In the genomic region with DNA sequence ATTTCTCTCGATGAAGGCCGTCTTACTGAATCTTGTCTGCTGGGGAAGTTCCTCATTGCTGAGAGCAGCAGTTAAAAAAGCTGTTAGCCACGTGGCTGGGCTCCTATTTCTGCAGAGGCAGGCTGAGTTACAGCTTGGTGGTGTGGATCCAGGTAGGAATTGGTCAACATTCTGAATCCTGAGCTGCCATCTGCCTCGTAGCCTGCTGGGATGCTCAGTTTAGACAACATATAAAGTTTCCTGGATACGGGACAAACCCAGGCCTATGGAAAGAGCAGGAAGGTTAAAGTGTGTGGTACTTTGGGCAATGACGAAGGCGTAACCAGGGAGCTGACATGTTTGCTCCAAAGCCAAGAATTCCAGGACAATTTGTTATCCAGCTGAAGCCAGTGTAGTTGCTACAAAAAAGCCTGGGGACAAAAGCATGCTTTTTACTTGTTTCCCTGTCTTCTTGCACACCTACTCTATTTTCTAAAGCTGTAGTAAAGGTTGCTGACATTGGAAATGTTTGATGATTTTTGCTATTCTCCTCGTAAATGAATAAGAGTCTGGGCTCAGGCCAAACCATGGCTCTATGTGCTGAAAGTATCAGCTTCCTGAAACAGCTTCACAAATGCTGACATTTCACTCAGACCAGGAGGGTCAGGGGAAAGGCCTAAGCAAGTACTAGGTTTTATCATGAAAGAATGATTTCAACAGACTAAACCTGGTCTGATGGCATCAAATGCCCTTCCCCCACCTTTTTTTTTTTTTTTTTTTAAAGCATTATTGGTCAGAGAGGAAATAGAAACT, we compare ENCODE assay signal across 16 cellular contexts. TPM values are rescaled to one million over a fixed set of nuclear protein-coding genes. Genes with fewer than 3 reads are reported as not detected.
DNase-seq lines count a peak whose midpoint lies in the region; TF ChIP-seq lines count a peak whose summit lies in the region.
"Had no signal": no experiment of that assay in that cellular context is flagged by ENCODE, and none has a peak within 500 bp of the region (broad histone marks: within the 10 kb centered on the region; RNA-seq: fewer than 3 reads in every experiment).

No MANE protein-coding gene starts in this region.

- H3K9me3 ChIP-seq in MM.1S (replicated peaks; ENCODE audit: insufficient read depth, low read length) = no peaks in the 10 kb centered on the region
- H3K9me3 ChIP-seq in breast epithelium = no peaks in the 10 kb centered on the region
- H3K9me3 ChIP-seq: BLaER1, vagina had no signal

- H3K4me3 ChIP-seq in MM.1S (ENCODE audit: low read length) (no peak overlapping the region), breast epithelium (no peak overlapping the region)
- H3K4me3 ChIP-seq: BLaER1, smooth muscle cell, vagina had no signal

- no peak overlapping the region for H2AFZ ChIP-seq in MM.1S (ENCODE audit: low read length)

- H3K27me3 ChIP-seq in MM.1S (replicated peaks; ENCODE audit: insufficient read depth, low read length) = no peaks in the 10 kb centered on the region
- H3K27me3 ChIP-seq in breast epithelium = no peaks in the 10 kb centered on the region
- H3K27me3 ChIP-seq: BLaER1, vagina had no signal

- TF ChIP-seq CTCF in MM.1S (IDR thresholded peaks at IDR 0.05; ENCODE audit: low read length) (no peak), brain (conservative IDR thresholded peaks at IDR 0.05) (no peak), breast epithelium (IDR thresholded peaks at IDR 0.05) (no peak)

- intact Hi-C loops in breast epithelium (cut with DNase I; ENCODE audit: low total_unique reads) = no loop called here

- H3K9ac ChIP-seq in MM.1S (ENCODE audit: low read length) = no peak overlapping the region
- H3K9ac ChIP-seq: BLaER1 had no signal

- H3K4me1 Mint-ChIP-seq in brain = peaks cover 32% of the 10 kb centered on the region

- no peak for TF ChIP-seq POLR2A in breast epithelium (IDR thresholded peaks at IDR 0.05)

- H3F3A ChIP-seq in MM.1S (ENCODE audit: insufficient read depth, low read length) = no peaks in the 10 kb centered on the region

- no peaks in the 10 kb centered on the region for H3K9me3 Mint-ChIP-seq in brain
- H3K9me3 Mint-ChIP-seq: activated naive CD8-positive, alpha-beta T cell treated with anti-CD3 and anti-CD28 coated beads, Interleukin-2, amount 10 ng/mL, durations not matched to agents 7 days and 5 days; central memory CD8-positive, alpha-beta T cell had no signal

- H3K4me3 Mint-ChIP-seq in brain = no peak overlapping the region
- H3K4me3 Mint-ChIP-seq: activated naive CD8-positive, alpha-beta T cell treated with anti-CD3 and anti-CD28 coated beads, Interleukin-2, amount 10 ng/mL, durations not matched to agents 7 days and 5 days; central memory CD8-positive, alpha-beta T cell had no signal

- H3K27ac ChIP-seq in MM.1S (ENCODE audit: low read length) (no peak overlapping the region), breast epithelium (no peak overlapping the region)
- H3K27ac ChIP-seq: BLaER1, vagina had no signal

- DNase-seq in GDM1 (lab: John Stamatoyannopoulos, UW) (peak; percentile 42), MM.1S (peak; percentile 21), pons (ENCODE audit: low spot score) (peak; percentile 48), NCI-H1092 (lab: John Stamatoyannopoulos, UW) (no peak), breast epithelium (ENCODE audit: low spot score in 2 of 2) (no peak), NCI-H2171 treated with DMSO at 0.1 percent for 48 hours (lab: John Stamatoyannopoulos, UW) (no peak)
- DNase-seq: activated naive CD8-positive, alpha-beta T cell treated with anti-CD3 and anti-CD28 coated beads, Interleukin-2, amount 10 ng/mL, durations not matched to agents 7 days and 5 days; DMS79 treated with DMSO at 0.1 percent for 48 hours; NCI-H446 treated with DMSO at 0.1 percent for 48 hours; stimulated activated naive CD4-positive, alpha-beta T cell treated with Interleukin-2 at 50 U/mL for 16 hours had no signal

- H4K20me1 ChIP-seq in MM.1S (ENCODE audit: insufficient read depth, low read length) = no peaks in the 10 kb centered on the region
- H4K20me1 ChIP-seq: BLaER1 had no signal

- no peak overlapping the region for H3K4me2 ChIP-seq in MM.1S (ENCODE audit: low read depth, low read length)
- H3K4me2 ChIP-seq: BLaER1, smooth muscle cell had no signal

- H3K27me3 Mint-ChIP-seq in brain = no peaks in the 10 kb centered on the region
- H3K27me3 Mint-ChIP-seq: activated naive CD8-positive, alpha-beta T cell treated with anti-CD3 and anti-CD28 coated beads, Interleukin-2, amount 10 ng/mL, durations not matched to agents 7 days and 5 days; central memory CD8-positive, alpha-beta T cell had no signal

- H3K4me1 ChIP-seq in MM.1S (ENCODE audit: low read length) (no peaks in the 10 kb centered on the region), breast epithelium (no peaks in the 10 kb centered on the region)
- H3K4me1 ChIP-seq: vagina had no signal

- H3K27ac Mint-ChIP-seq in brain = peak overlapping the region in 3 of 5 experiments; percentile 47 to 65 (median 59)
- H3K27ac Mint-ChIP-seq: activated naive CD8-positive, alpha-beta T cell treated with anti-CD3 and anti-CD28 coated beads, Interleukin-2, amount 10 ng/mL, durations not matched to agents 7 days and 5 days had no signal

- H3K9me2 ChIP-seq in MM.1S (replicated peaks; ENCODE audit: insufficient read depth, low read length) = no peaks in the 10 kb centered on the region

- peaks cover 11% of the 10 kb centered on the region for H3K36me3 Mint-ChIP-seq in brain

- H3K79me2 ChIP-seq in MM.1S (ENCODE audit: low read length) = no peaks in the 10 kb centered on the region

- H3K36me3 ChIP-seq in MM.1S (replicated peaks; ENCODE audit: insufficient read depth, low read length) = no peaks in the 10 kb centered on the region
- H3K36me3 ChIP-seq in breast epithelium = no peaks in the 10 kb centered on the region
- H3K36me3 ChIP-seq: vagina had no signal

RNA-seq across cellular contexts. Expression of a gene that starts 12.4 kb away (rescaled TPM):
- 1.5 TPM for polyA plus RNA-seq in brain (ENCODE audit: insufficient read depth, low read depth, low replicate concordance)
- total RNA-seq in breast epithelium = not detected
- total RNA-seq: vagina had no signal

RNA-seq across cellular contexts. Expression of a gene that starts 38.6 kb away (rescaled TPM):
- polyA plus RNA-seq in brain (ENCODE audit: insufficient read depth, low read depth, low replicate concordance) = 2.9 TPM
- total RNA-seq in breast epithelium = under 1 TPM in 2 of 3 donors, not detected in 1; 0.44 to 0.98 TPM
- total RNA-seq: activated naive CD8-positive, alpha-beta T cell treated with anti-CD3 and anti-CD28 coated beads, Interleukin-2, amount 10 ng/mL, durations not matched to agents 7 days and 5 days; endothelial cell of umbilical vein; vagina had no signal

Comparison
In these comparisons a context has a peak if more than half of its experiments do, and no peak if none do; other contexts are left out.
1. DNase-seq: peak in GDM1 (single experiment), MM.1S (single experiment) and pons (single experiment); none in NCI-H1092 (single experiment), breast epithelium (0 of 2) and NCI-H2171 treated with DMSO at 0.1 percent for 48 hours (single experiment).